1 cellular context compared by ENCODE assay signal in the genomic region with DNA sequence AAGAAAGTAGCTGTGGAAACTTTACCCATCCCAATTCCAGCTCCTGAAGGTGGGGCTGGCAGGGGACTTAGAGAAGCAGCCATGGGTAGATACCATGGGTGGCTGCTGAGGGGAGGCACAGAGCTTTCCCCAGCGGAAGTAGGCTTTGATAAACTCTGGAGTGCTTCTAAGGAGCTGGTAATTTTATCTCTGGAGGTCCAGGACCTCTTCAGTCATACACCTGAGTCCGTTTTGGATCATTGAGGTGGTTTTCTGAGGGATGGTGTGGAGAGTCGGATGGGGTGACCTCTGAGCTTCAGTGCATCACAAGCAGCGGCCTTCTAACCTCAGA.
TF ChIP-seq lines count a peak whose summit lies in the region.

No MANE protein-coding gene starts in this region.

TF ChIP-seq in SK-N-SH treated with all-trans-retinoic acid at 6 μM for 48 hours, 23 proteins besides CTCF, POLR2A, EP300 and RAD21 (continued from another document):
- TF ChIP-seq, protein P1, sequence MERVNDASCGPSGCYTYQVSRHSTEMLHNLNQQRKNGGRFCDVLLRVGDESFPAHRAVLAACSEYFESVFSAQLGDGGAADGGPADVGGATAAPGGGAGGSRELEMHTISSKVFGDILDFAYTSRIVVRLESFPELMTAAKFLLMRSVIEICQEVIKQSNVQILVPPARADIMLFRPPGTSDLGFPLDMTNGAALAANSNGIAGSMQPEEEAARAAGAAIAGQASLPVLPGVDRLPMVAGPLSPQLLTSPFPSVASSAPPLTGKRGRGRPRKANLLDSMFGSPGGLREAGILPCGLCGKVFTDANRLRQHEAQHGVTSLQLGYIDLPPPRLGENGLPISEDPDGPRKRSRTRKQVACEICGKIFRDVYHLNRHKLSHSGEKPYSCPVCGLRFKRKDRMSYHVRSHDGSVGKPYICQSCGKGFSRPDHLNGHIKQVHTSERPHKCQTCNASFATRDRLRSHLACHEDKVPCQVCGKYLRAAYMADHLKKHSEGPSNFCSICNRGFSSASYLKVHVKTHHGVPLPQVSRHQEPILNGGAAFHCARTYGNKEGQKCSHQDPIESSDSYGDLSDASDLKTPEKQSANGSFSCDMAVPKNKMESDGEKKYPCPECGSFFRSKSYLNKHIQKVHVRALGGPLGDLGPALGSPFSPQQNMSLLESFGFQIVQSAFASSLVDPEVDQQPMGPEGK (CRISPR knock-in tag; IDR thresholded peaks at IDR 0.05; ENCODE audit: borderline replicate concordance), result no peak
- TF ChIP-seq TCF4 (CRISPR knock-in tag; IDR thresholded peaks at IDR 0.05; ENCODE audit: borderline replicate concordance) (no peak), CSDC2 (CRISPR knock-in tag; IDR thresholded peaks at IDR 0.05) (no peak), TOX (CRISPR knock-in tag; IDR thresholded peaks at IDR 0.05; ENCODE audit: borderline replicate concordance) (no peak), ZNF70 (CRISPR knock-in tag; IDR thresholded peaks at IDR 0.05) (no peak), PPARA (CRISPR knock-in tag; IDR thresholded peaks at IDR 0.05; ENCODE audit: borderline replicate concordance) (no peak), ZNF8 (CRISPR knock-in tag; IDR thresholded peaks at IDR 0.05) (no peak)
- TF ChIP-seq, protein P2, sequence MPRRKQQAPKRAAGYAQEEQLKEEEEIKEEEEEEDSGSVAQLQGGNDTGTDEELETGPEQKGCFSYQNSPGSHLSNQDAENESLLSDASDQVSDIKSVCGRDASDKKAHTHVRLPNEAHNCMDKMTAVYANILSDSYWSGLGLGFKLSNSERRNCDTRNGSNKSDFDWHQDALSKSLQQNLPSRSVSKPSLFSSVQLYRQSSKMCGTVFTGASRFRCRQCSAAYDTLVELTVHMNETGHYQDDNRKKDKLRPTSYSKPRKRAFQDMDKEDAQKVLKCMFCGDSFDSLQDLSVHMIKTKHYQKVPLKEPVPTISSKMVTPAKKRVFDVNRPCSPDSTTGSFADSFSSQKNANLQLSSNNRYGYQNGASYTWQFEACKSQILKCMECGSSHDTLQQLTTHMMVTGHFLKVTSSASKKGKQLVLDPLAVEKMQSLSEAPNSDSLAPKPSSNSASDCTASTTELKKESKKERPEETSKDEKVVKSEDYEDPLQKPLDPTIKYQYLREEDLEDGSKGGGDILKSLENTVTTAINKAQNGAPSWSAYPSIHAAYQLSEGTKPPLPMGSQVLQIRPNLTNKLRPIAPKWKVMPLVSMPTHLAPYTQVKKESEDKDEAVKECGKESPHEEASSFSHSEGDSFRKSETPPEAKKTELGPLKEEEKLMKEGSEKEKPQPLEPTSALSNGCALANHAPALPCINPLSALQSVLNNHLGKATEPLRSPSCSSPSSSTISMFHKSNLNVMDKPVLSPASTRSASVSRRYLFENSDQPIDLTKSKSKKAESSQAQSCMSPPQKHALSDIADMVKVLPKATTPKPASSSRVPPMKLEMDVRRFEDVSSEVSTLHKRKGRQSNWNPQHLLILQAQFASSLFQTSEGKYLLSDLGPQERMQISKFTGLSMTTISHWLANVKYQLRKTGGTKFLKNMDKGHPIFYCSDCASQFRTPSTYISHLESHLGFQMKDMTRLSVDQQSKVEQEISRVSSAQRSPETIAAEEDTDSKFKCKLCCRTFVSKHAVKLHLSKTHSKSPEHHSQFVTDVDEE (CRISPR knock-in tag; IDR thresholded peaks at IDR 0.05), result no peak
